ENCODE assay signal across 1 cellular context in genomic region chr14:100736269-100737180, GRCh38.
TF ChIP-seq lines count a peak whose summit lies in the region.

No MANE protein-coding gene starts in this region.

TF ChIP-seq in GM23338, 12 proteins besides CTCF, POLR2A, EP300 and RAD21 (continued from another document):
- TF ChIP-seq ZNF462 (CRISPR knock-in tag; IDR thresholded peaks at IDR 0.05) (no peak), STAT1 (IDR thresholded peaks at IDR 0.05; ENCODE audit: unreplicated experiment) (no peak), EZH2phosphoT487 (IDR thresholded peaks at IDR 0.05; ENCODE audit: unreplicated experiment) (no peak), ZNF114 (CRISPR knock-in tag; IDR thresholded peaks at IDR 0.05) (no peak), POLR2AphosphoS5 (IDR thresholded peaks at IDR 0.05; ENCODE audit: low read depth) (no peak), CREB1 (CRISPR knock-in tag; IDR thresholded peaks at IDR 0.05; ENCODE audit: low read depth) (no peak), REST (IDR thresholded peaks at IDR 0.05; ENCODE audit: unreplicated experiment) (no peak), JUNB (IDR thresholded peaks at IDR 0.05; ENCODE audit: unreplicated experiment) (no peak)
